Comparison of ENCODE assay signal across 10 cellular contexts in the genomic region with DNA sequence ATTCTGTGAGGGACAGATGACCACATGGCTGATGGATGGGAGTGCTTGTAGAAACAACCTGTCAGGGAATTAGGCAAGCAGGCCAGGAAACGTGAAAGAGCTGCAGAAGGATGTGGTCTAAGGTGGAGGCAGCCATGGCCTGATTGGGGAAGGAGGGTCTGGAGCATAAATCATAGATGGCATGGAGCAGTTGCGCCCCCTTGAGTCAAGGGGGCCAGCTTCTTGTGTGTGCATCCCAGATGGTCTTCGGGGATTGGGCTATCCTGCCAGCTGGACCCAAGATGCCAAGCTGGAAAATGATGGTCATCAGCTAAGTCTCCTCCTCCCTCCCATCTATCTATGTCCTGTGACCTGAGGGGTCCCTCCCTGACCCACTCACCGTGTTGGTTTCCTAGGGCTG.
A peak's percentile ranks its signal among the peaks of the same experiment; 100 is the strongest.
DNase-seq lines count a peak whose midpoint lies in the region; ATAC-seq, FAIRE-seq and TF ChIP-seq lines count a peak whose summit lies in the region.
"Had no signal": no experiment of that assay in that cellular context is flagged by ENCODE, and none has a peak within 500 bp of the region (broad histone marks: within the 10 kb centered on the region; RNA-seq: fewer than 3 reads in every experiment).

No MANE protein-coding gene starts in this region.

- H3K4me3 Mint-ChIP-seq in MCF 10A (ENCODE audit: unreplicated experiment): no peak overlapping the region
- H3K4me3 Mint-ChIP-seq in stimulated activated effector memory CD8-positive, alpha-beta T cell treated with anti-CD3 and anti-CD28 coated beads, Interleukin-12 subunit alpha, Interleukin-12 subunit beta, amount 100 ng/mL, for 72 hours: no peak overlapping the region

- H3K36me3 ChIP-seq in breast epithelium (no peaks in the 10 kb centered on the region), Loucy (ENCODE audit: insufficient read depth, low read length) (no peaks in the 10 kb centered on the region), GM12878 (ENCODE audit: control insufficient read depth in 2 of 2, insufficient read depth in 2 of 2, low read length in 1 of 2) (no peaks in the 10 kb centered on the region)

- H3K4me3 ChIP-seq in breast epithelium (no peak overlapping the region), Loucy (ENCODE audit: low read length, poor library complexity, severe bottlenecking) (no peak overlapping the region), GM12878 (no peak overlapping the region)

- H3K4me1 ChIP-seq in breast epithelium (no peaks in the 10 kb centered on the region), Loucy (ENCODE audit: insufficient read depth, low read length, poor library complexity, severe bottlenecking) (no peaks in the 10 kb centered on the region), GM12878 (ENCODE audit: control insufficient read depth, insufficient read depth, low read length) (no peaks in the 10 kb centered on the region)

- BruUV-seq in MCF 10A (replicated peaks; lab: Mats Ljungman, UMichigan) (no TSS peak), GM12878 (replicated peaks; lab: Mats Ljungman, UMichigan) (no TSS peak)

- TF ChIP-seq POLR2A in breast epithelium (IDR thresholded peaks at IDR 0.05) (no peak), GM12878 (IDR thresholded peaks at IDR 0.05; ENCODE audit: low read depth, low read length) (no peak)

- H3F3A ChIP-seq in Loucy (ENCODE audit: low read depth): no peaks in the 10 kb centered on the region

- POLR2A ChIA-PET in MCF 10A (lab: Yijun Ruan, JAX): no interaction called here
- POLR2A ChIA-PET in GM12878 (lab: Charles Lee): no interaction called here

- H3K27ac ChIP-seq in breast epithelium: no peak overlapping the region
- H3K27ac ChIP-seq in GM12878 (ENCODE audit: control insufficient read depth, insufficient read depth): no peak overlapping the region

- H2AFZ ChIP-seq in Loucy (ENCODE audit: low read length) (no peak overlapping the region), GM12878 (ENCODE audit: control insufficient read depth, low read depth, low read length) (no peak overlapping the region)

- no peak for FAIRE-seq in GM12878 (lab: Jason Lieb, UNC)

- H3K4me1 Mint-ChIP-seq in MCF 10A (ENCODE audit: insufficient read depth, unreplicated experiment): peaks cover 14% of the 10 kb centered on the region
- peaks cover 20% of the 10 kb centered on the region for H3K4me1 Mint-ChIP-seq in stimulated activated effector memory CD8-positive, alpha-beta T cell treated with anti-CD3 and anti-CD28 coated beads, Interleukin-12 subunit alpha, Interleukin-12 subunit beta, amount 100 ng/mL, for 72 hours

- no peak for TF ChIP-seq EP300 in GM12878 (IDR thresholded peaks at IDR 0.05; ENCODE audit: borderline replicate concordance in 1 of 2, control insufficient read depth in 1 of 2, low read depth in 2 of 2, low read length in 2 of 2)

- H3K9me3 Mint-ChIP-seq in MCF 10A (ENCODE audit: unreplicated experiment): peaks cover 8% of the 10 kb centered on the region
- H3K9me3 Mint-ChIP-seq in stimulated activated effector memory CD8-positive, alpha-beta T cell treated with anti-CD3 and anti-CD28 coated beads, Interleukin-12 subunit alpha, Interleukin-12 subunit beta, amount 100 ng/mL, for 72 hours: no peaks in the 10 kb centered on the region

- H3K36me3 Mint-ChIP-seq in MCF 10A (ENCODE audit: insufficient read depth, unreplicated experiment): no peaks in the 10 kb centered on the region
- H3K36me3 Mint-ChIP-seq in stimulated activated effector memory CD8-positive, alpha-beta T cell treated with anti-CD3 and anti-CD28 coated beads, Interleukin-12 subunit alpha, Interleukin-12 subunit beta, amount 100 ng/mL, for 72 hours: no peaks in the 10 kb centered on the region

- H3K4me2 ChIP-seq in Loucy (ENCODE audit: low read depth, low read length, poor library complexity, severe bottlenecking): no peak overlapping the region
- no peak overlapping the region for H3K4me2 ChIP-seq in GM12878 (ENCODE audit: control insufficient read depth, insufficient read depth)

- H3K79me2 ChIP-seq in Loucy (ENCODE audit: insufficient read depth, low read length): no peaks in the 10 kb centered on the region
- no peaks in the 10 kb centered on the region for H3K79me2 ChIP-seq in GM12878 (ENCODE audit: control insufficient read depth, insufficient read depth, low read length)

- H4K20me1 ChIP-seq in Loucy (ENCODE audit: insufficient read depth, low read length, poor library complexity, severe bottlenecking) (no peaks in the 10 kb centered on the region), GM12878 (ENCODE audit: control insufficient read depth, insufficient read depth) (no peaks in the 10 kb centered on the region)

- RAD21 ChIA-PET in GM12878 (lab: Charles Lee; ENCODE audit: unreplicated experiment): interaction anchor here (1.5 to 1.8 kb wide), 3 partner anchors 72 to 83 kb away, joined by 3 to 15 read pairs (median 4); no protein-coding TSS in a partner anchor

- intact Hi-C loops in MCF 10A (cut with micrococcal nuclease): no loop called here
- intact Hi-C loops in breast epithelium (cut with DNase I; ENCODE audit: low total_unique reads): no loop called here
- intact Hi-C loops in GM12878 (cut with micrococcal nuclease; ENCODE audit: unreplicated experiment): loop anchor here (1.0 kb wide), 1 partner anchor 71 kb away; no protein-coding TSS in a partner anchor

- no peak overlapping the region for H3K9ac ChIP-seq in Loucy (ENCODE audit: low read depth, low read length, poor library complexity, severe bottlenecking)
- no peak overlapping the region for H3K9ac ChIP-seq in GM12878 (ENCODE audit: control insufficient read depth, insufficient read depth, low read length)

- no peaks in the 10 kb centered on the region for H3K9me3 ChIP-seq in breast epithelium
- H3K9me3 ChIP-seq in Loucy (ENCODE audit: insufficient read depth, low read depth, low read length): no peaks in the 10 kb centered on the region
- H3K9me3 ChIP-seq in GM12878 (replicated peaks; ENCODE audit: control insufficient read depth, insufficient read depth, low read length): no peaks in the 10 kb centered on the region

- DNase-seq in MCF 10A (ENCODE audit: unreplicated experiment): peak; percentile 22
- DNase-seq in breast epithelium (ENCODE audit: low spot score in 2 of 2): no peak
- no peak for DNase-seq in GM12878 (ENCODE audit: low read depth, low spot score)
- peak in 1 of 2 donors; percentile 61 for DNase-seq in stimulated activated effector memory CD8-positive, alpha-beta T cell treated with anti-CD3 and anti-CD28 coated beads, Interleukin-12 subunit alpha, Interleukin-12 subunit beta, amount 100 ng/mL, for 72 hours (ENCODE audit: low spot score in 2 of 2)
- DNase-seq in H4 (ENCODE audit: low spot score): no peak
- DNase-seq in NCI-H1048 (lab: John Stamatoyannopoulos, UW): no peak
- DNase-seq: activated CD4-positive, CD25-positive, alpha-beta regulatory T cell; NCI-H510A had no signal

- SMC1A ChIA-PET in GM12878 (lab: Charles Lee; ENCODE audit: uncharacterized antibody, unreplicated experiment): interaction anchor here (0.7 to 3.0 kb wide), 5 partner anchors 9 to 82 kb away, joined by 3 to 17 read pairs (median 3); no protein-coding TSS in a partner anchor

- no peaks in the 10 kb centered on the region for H3K27me3 Mint-ChIP-seq in MCF 10A (ENCODE audit: insufficient read depth, unreplicated experiment)

- peak; percentile 43 for TF ChIP-seq RAD21 in GM12878 (IDR thresholded peaks at IDR 0.05; ENCODE audit: insufficient read depth, low read depth, low read length)

- H3K27ac Mint-ChIP-seq in MCF 10A (ENCODE audit: low read depth, unreplicated experiment): no peak overlapping the region
- H3K27ac Mint-ChIP-seq in stimulated activated effector memory CD8-positive, alpha-beta T cell treated with anti-CD3 and anti-CD28 coated beads, Interleukin-12 subunit alpha, Interleukin-12 subunit beta, amount 100 ng/mL, for 72 hours: no peak overlapping the region

- 15% methylated on average over 4 of the region's 4 CpGs for WGBS in GM12878 (ENCODE audit: insufficient coverage, insufficient replicate concordance, low lambda C conversion rate, missing lambda C conversion rate)

- CTCF ChIA-PET in MCF 10A (lab: Yijun Ruan, JAX) (interaction anchor here (0.5 to 1.0 kb wide), 6 partner anchors 9 to 239 kb away, joined by 3 to 8 read pairs (median 3); no protein-coding TSS in a partner anchor), GM12878 (lab: Yijun Ruan, JAX) (interaction anchor here (0.6 to 6.0 kb wide), 10 partner anchors 10 to 967 kb away, joined by 3 to 47 read pairs (median 4); no protein-coding TSS in a partner anchor)

- H3K27me3 ChIP-seq in breast epithelium (no peaks in the 10 kb centered on the region), Loucy (ENCODE audit: insufficient read depth, low read length, poor library complexity, severe bottlenecking) (no peaks in the 10 kb centered on the region), GM12878 (replicated peaks in 1 of 2; ENCODE audit: control insufficient read depth in 2 of 2, insufficient read depth in 2 of 2, low read length in 1 of 2) (peaks cover 0 to 3% of the 10 kb centered on the region in 2 experiments; a peak in 1 of 4 replicates)

- ATAC-seq in GM12878 (peak; percentile 62), GM18858 (IDR thresholded peaks at IDR 0.05; ENCODE audit: unreplicated experiment) (no peak)
- ATAC-seq in stimulated activated effector memory CD8-positive, alpha-beta T cell treated with anti-CD3 and anti-CD28 coated beads, Interleukin-12 subunit alpha, Interleukin-12 subunit beta, amount 100 ng/mL, for 72 hours: peak; percentile 70

- in situ Hi-C loops in GM12878 (cut with MboI): no loop called here

- no peak for TF ChIP-seq CTCF in MCF 10A (IDR thresholded peaks at IDR 0.05; ENCODE audit: unreplicated experiment)
- no peak for TF ChIP-seq CTCF in breast epithelium (IDR thresholded peaks at IDR 0.05)
- peak; percentile 59 for TF ChIP-seq CTCF in Loucy (conservative IDR thresholded peaks at IDR 0.05; ENCODE audit: low read length)
- TF ChIP-seq CTCF in GM12878 (IDR thresholded peaks at IDR 0.05 in 2 of 3, conservative IDR thresholded peaks at IDR 0.05 in 1 of 3; ENCODE audit: control insufficient read depth in 2 of 3, extremely low read depth in 1 of 3, insufficient read depth in 1 of 3, low read depth in 3 of 3, low read length in 3 of 3): peak; percentile 34 to 46 (median 39); a peak in 5 of 6 replicates

- H3K9me2 ChIP-seq in Loucy (replicated peaks; ENCODE audit: low read depth, low read length): no peaks in the 10 kb centered on the region

TF ChIP-seq in GM12878, 131 proteins besides CTCF, POLR2A, EP300 and RAD21:
- TF ChIP-seq EZH2 (IDR thresholded peaks at IDR 0.05; ENCODE audit: borderline replicate concordance, control insufficient read depth, low read depth, low read length) (no peak), SMC3 (IDR thresholded peaks at IDR 0.05; ENCODE audit: borderline replicate concordance, low read length) (peak; percentile 36; the same call in 1 of the 2 replicates)
TF ChIP-seq in GM12878: peak in this region for 1.

Comparison
In these comparisons a context has a peak if more than half of its experiments do, and no peak if none do; other contexts are left out.
1. CTCF ChIP-seq: peak in Loucy (single experiment) and GM12878 (3 of 3); none in MCF 10A (single experiment) and breast epithelium (0 of 3).